13 cellular contexts compared by ENCODE assay signal in the genomic region with DNA sequence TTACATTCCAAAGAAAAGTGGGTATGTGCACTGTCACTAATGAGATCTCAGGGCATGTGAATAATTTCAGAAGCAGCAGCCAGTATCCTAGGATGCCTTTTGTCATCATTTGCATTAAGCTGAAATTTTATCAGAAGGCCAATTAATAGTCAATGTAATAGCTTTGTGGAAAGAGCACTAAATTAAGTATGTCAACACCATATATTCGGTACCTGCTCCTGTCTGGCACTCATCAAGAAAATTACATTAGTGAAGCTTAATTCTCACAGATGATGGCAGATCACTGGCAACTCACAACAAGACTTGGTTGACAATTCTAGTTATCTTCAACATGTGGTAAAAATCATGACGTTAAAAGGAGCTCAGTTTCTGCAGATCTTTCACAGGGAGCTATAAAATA.
DNase-seq lines count a peak whose midpoint lies in the region; ATAC-seq and TF ChIP-seq lines count a peak whose summit lies in the region.
"Had no signal": no experiment of that assay in that cellular context is flagged by ENCODE, and none has a peak within 500 bp of the region (broad histone marks: within the 10 kb centered on the region; RNA-seq: fewer than 3 reads in every experiment).

No MANE protein-coding gene starts in this region.

- no peak for ATAC-seq in SK-N-SH treated with all-trans-retinoic acid at 6 μM for 48 hours
- no peak for ATAC-seq in GM21825 (IDR thresholded peaks at IDR 0.05; ENCODE audit: unreplicated experiment)
- ATAC-seq: CD8-positive, alpha-beta T cell; GM23338 had no signal

- DNase-seq in NCI-H82 (lab: John Stamatoyannopoulos, UW) (peak; percentile 6), NCI-H82 treated with DMSO at 0.1 percent for 48 hours (lab: John Stamatoyannopoulos, UW; ENCODE audit: unreplicated experiment) (no peak), NCI-H69 (lab: John Stamatoyannopoulos, UW) (peak; percentile 55), LoVo (ENCODE audit: low spot score) (no peak)
- DNase-seq: Caco-2; CD4-positive, CD25-positive, alpha-beta regulatory T cell; CD8-positive, alpha-beta T cell; DMS153; DND-41; HFFc6 had no signal

TF ChIP-seq in SK-N-SH treated with all-trans-retinoic acid at 6 μM for 48 hours, 23 proteins besides CTCF, POLR2A, EP300 and RAD21:
- TF ChIP-seq PPARA (CRISPR knock-in tag; IDR thresholded peaks at IDR 0.05; ENCODE audit: borderline replicate concordance), result no peak
- TF ChIP-seq, protein P1, sequence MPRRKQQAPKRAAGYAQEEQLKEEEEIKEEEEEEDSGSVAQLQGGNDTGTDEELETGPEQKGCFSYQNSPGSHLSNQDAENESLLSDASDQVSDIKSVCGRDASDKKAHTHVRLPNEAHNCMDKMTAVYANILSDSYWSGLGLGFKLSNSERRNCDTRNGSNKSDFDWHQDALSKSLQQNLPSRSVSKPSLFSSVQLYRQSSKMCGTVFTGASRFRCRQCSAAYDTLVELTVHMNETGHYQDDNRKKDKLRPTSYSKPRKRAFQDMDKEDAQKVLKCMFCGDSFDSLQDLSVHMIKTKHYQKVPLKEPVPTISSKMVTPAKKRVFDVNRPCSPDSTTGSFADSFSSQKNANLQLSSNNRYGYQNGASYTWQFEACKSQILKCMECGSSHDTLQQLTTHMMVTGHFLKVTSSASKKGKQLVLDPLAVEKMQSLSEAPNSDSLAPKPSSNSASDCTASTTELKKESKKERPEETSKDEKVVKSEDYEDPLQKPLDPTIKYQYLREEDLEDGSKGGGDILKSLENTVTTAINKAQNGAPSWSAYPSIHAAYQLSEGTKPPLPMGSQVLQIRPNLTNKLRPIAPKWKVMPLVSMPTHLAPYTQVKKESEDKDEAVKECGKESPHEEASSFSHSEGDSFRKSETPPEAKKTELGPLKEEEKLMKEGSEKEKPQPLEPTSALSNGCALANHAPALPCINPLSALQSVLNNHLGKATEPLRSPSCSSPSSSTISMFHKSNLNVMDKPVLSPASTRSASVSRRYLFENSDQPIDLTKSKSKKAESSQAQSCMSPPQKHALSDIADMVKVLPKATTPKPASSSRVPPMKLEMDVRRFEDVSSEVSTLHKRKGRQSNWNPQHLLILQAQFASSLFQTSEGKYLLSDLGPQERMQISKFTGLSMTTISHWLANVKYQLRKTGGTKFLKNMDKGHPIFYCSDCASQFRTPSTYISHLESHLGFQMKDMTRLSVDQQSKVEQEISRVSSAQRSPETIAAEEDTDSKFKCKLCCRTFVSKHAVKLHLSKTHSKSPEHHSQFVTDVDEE (CRISPR knock-in tag; IDR thresholded peaks at IDR 0.05), result peak; percentile 58
- TF ChIP-seq, protein P2, sequence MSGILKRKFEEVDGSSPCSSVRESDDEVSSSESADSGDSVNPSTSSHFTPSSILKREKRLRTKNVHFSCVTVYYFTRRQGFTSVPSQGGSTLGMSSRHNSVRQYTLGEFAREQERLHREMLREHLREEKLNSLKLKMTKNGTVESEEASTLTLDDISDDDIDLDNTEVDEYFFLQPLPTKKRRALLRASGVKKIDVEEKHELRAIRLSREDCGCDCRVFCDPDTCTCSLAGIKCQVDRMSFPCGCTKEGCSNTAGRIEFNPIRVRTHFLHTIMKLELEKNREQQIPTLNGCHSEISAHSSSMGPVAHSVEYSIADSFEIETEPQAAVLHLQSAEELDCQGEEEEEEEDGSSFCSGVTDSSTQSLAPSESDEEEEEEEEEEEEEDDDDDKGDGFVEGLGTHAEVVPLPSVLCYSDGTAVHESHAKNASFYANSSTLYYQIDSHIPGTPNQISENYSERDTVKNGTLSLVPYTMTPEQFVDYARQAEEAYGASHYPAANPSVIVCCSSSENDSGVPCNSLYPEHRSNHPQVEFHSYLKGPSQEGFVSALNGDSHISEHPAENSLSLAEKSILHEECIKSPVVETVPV (CRISPR knock-in tag; IDR thresholded peaks at IDR 0.05), result peak; percentile 24; the same call in 1 of the 2 replicates
- TF ChIP-seq, protein P3, sequence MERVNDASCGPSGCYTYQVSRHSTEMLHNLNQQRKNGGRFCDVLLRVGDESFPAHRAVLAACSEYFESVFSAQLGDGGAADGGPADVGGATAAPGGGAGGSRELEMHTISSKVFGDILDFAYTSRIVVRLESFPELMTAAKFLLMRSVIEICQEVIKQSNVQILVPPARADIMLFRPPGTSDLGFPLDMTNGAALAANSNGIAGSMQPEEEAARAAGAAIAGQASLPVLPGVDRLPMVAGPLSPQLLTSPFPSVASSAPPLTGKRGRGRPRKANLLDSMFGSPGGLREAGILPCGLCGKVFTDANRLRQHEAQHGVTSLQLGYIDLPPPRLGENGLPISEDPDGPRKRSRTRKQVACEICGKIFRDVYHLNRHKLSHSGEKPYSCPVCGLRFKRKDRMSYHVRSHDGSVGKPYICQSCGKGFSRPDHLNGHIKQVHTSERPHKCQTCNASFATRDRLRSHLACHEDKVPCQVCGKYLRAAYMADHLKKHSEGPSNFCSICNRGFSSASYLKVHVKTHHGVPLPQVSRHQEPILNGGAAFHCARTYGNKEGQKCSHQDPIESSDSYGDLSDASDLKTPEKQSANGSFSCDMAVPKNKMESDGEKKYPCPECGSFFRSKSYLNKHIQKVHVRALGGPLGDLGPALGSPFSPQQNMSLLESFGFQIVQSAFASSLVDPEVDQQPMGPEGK (CRISPR knock-in tag; IDR thresholded peaks at IDR 0.05; ENCODE audit: borderline replicate concordance), result no peak
- TF ChIP-seq ISL1 (CRISPR knock-in tag; IDR thresholded peaks at IDR 0.05), result peak; percentile 72
- TF ChIP-seq ESRRG (CRISPR knock-in tag; IDR thresholded peaks at IDR 0.05), result no peak
- no peak for TF ChIP-seq ZFP30 (CRISPR knock-in tag; IDR thresholded peaks at IDR 0.05)
- no peak for TF ChIP-seq GLIS3 (CRISPR knock-in tag; IDR thresholded peaks at IDR 0.05)
- TF ChIP-seq BACH2 (CRISPR knock-in tag; IDR thresholded peaks at IDR 0.05; ENCODE audit: borderline replicate concordance), result no peak
- TF ChIP-seq TCF4 (CRISPR knock-in tag; IDR thresholded peaks at IDR 0.05; ENCODE audit: borderline replicate concordance), result peak; percentile 79
- TF ChIP-seq ARNTL (CRISPR knock-in tag; IDR thresholded peaks at IDR 0.05; ENCODE audit: borderline replicate concordance, low read depth), result no peak
- no peak for TF ChIP-seq OSR1 (CRISPR knock-in tag; IDR thresholded peaks at IDR 0.05)
- TF ChIP-seq TOX (CRISPR knock-in tag; IDR thresholded peaks at IDR 0.05; ENCODE audit: borderline replicate concordance), result no peak
- TF ChIP-seq, protein P4, sequence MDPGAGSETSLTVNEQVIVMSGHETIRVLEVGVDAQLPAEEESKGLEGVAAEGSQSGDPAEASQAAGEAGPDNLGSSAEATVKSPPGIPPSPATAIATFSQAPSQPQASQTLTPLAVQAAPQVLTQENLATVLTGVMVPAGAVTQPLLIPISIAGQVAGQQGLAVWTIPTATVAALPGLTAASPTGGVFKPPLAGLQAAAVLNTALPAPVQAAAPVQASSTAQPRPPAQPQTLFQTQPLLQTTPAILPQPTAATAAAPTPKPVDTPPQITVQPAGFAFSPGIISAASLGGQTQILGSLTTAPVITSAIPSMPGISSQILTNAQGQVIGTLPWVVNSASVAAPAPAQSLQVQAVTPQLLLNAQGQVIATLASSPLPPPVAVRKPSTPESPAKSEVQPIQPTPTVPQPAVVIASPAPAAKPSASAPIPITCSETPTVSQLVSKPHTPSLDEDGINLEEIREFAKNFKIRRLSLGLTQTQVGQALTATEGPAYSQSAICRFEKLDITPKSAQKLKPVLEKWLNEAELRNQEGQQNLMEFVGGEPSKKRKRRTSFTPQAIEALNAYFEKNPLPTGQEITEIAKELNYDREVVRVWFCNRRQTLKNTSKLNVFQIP (CRISPR knock-in tag; IDR thresholded peaks at IDR 0.05; ENCODE audit: borderline replicate concordance, low read depth), result no peak
- TF ChIP-seq ZNF565 (CRISPR knock-in tag; conservative IDR thresholded peaks at IDR 0.05; ENCODE audit: low read depth), result no peak
- no peak for TF ChIP-seq ZFP3 (CRISPR knock-in tag; IDR thresholded peaks at IDR 0.05)
- no peak for TF ChIP-seq ZNF8 (CRISPR knock-in tag; IDR thresholded peaks at IDR 0.05)
- peak; percentile 86; the same call in 1 of the 2 replicates for TF ChIP-seq ZC3H10 (CRISPR knock-in tag; IDR thresholded peaks at IDR 0.05)
- TF ChIP-seq, protein P5, sequence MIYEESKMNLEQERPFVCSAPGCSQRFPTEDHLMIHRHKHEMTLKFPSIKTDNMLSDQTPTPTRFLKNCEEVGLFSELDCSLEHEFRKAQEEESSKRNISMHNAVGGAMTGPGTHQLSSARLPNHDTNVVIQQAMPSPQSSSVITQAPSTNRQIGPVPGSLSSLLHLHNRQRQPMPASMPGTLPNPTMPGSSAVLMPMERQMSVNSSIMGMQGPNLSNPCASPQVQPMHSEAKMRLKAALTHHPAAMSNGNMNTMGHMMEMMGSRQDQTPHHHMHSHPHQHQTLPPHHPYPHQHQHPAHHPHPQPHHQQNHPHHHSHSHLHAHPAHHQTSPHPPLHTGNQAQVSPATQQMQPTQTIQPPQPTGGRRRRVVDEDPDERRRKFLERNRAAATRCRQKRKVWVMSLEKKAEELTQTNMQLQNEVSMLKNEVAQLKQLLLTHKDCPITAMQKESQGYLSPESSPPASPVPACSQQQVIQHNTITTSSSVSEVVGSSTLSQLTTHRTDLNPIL (CRISPR knock-in tag; IDR thresholded peaks at IDR 0.05; ENCODE audit: low read depth), result no peak
- no peak for TF ChIP-seq CSDC2 (CRISPR knock-in tag; IDR thresholded peaks at IDR 0.05)
- peak; percentile 77 for TF ChIP-seq SNAI2 (CRISPR knock-in tag; IDR thresholded peaks at IDR 0.05)
- TF ChIP-seq RARB (CRISPR knock-in tag; IDR thresholded peaks at IDR 0.05), result no peak
- no peak for TF ChIP-seq ZNF70 (CRISPR knock-in tag; IDR thresholded peaks at IDR 0.05)

Comparison
In these comparisons a context has a peak if more than half of its experiments do, and no peak if none do; other contexts are left out.
1. DNase-seq: peak in NCI-H82 (single experiment) and NCI-H69 (single experiment); none in NCI-H82 treated with DMSO at 0.1 percent for 48 hours (single experiment) and LoVo (single experiment).